9 cellular contexts compared by ENCODE assay signal in genomic region chrX:138756234-138756633, GRCh38. TPM values are rescaled to one million over a fixed set of nuclear protein-coding genes. Genes with fewer than 3 reads are reported as not detected.
DNase-seq lines count a peak whose midpoint lies in the region; ATAC-seq, FAIRE-seq and TF ChIP-seq lines count a peak whose summit lies in the region.
"Had no signal": no experiment of that assay in that cellular context is flagged by ENCODE, and none has a peak within 500 bp of the region (broad histone marks: within the 10 kb centered on the region; RNA-seq: fewer than 3 reads in every experiment).

No MANE protein-coding gene starts in this region.

- H3K9ac ChIP-seq in kidney (ENCODE audit: low read length in 2 of 2): no peak overlapping the region

- no peak for FAIRE-seq in kidney (lab: Jason Lieb, UNC)

- no peak overlapping the region for H3K27ac ChIP-seq in kidney (ENCODE audit: low read depth in 2 of 2, low read length in 2 of 2)
- no peak overlapping the region for H3K27ac ChIP-seq in upper lobe of left lung

- ATAC-seq in upper lobe of left lung (ENCODE audit: low FRiP score in 2 of 2) (peak; percentile 70 to 74), GM18858 (IDR thresholded peaks at IDR 0.05; ENCODE audit: unreplicated experiment) (no peak)

- TF ChIP-seq EP300 in upper lobe of left lung (IDR thresholded peaks at IDR 0.05): no peak

- peak; percentile 51 for TF ChIP-seq CTCF in astrocyte of the cerebellum (IDR thresholded peaks at IDR 0.05; ENCODE audit: low read depth, low read length, missing control alignments)
- TF ChIP-seq CTCF in kidney (IDR thresholded peaks at IDR 0.05; ENCODE audit: borderline replicate concordance, extremely low read depth, insufficient read depth): peak; percentile 41
- TF ChIP-seq CTCF in upper lobe of left lung (IDR thresholded peaks at IDR 0.05): no peak

- TF ChIP-seq POLR2A in upper lobe of left lung (IDR thresholded peaks at IDR 0.05): no peak

- H3K4me1 ChIP-seq in kidney (ENCODE audit: control insufficient read depth in 1 of 2, insufficient read depth in 1 of 2, low read depth in 1 of 2, low read length in 2 of 2): peaks cover 0 to 6% of the 10 kb centered on the region in 2 donors
- H3K4me1 ChIP-seq in upper lobe of left lung: no peaks in the 10 kb centered on the region

- intact Hi-C loops in kidney (cut with DNase I): no loop called here

- no peaks in the 10 kb centered on the region for H3K27me3 ChIP-seq in upper lobe of left lung

- H3K4me3 ChIP-seq in astrocyte of the cerebellum (ENCODE audit: low read depth, low read length) (no peak overlapping the region), kidney (ENCODE audit: low read length in 2 of 2) (no peak overlapping the region), upper lobe of left lung (no peak overlapping the region)

- no peaks in the 10 kb centered on the region for H3K9me3 ChIP-seq in kidney (ENCODE audit: control insufficient read depth in 1 of 2, low read length in 2 of 2)
- no peaks in the 10 kb centered on the region for H3K9me3 ChIP-seq in upper lobe of left lung

- in situ Hi-C loops in astrocyte of the cerebellum (cut with HindIII; ENCODE audit: low sequenced_read_pairs): no loop called here

- 3% methylated on average over 2 of the region's 2 CpGs; no CpG with 5 or more reads in 1 of the 2 donors for WGBS in upper lobe of left lung, 2 donors

- H3K36me3 ChIP-seq in kidney (ENCODE audit: control insufficient read depth in 1 of 2, insufficient read depth in 2 of 2, low read length in 2 of 2) (no peaks in the 10 kb centered on the region), upper lobe of left lung (no peaks in the 10 kb centered on the region)

- DNase-seq in NCI-H748 (lab: John Stamatoyannopoulos, UW; ENCODE audit: unreplicated experiment): peak; percentile 21
- no peak for DNase-seq in NCI-H748 treated with DMSO at 0.1 percent for 48 hours (lab: John Stamatoyannopoulos, UW)
- DNase-seq in astrocyte of the cerebellum (ENCODE audit: low read depth): peak; percentile 61
- peak; percentile 54 for DNase-seq in kidney
- no peak for DNase-seq in upper lobe of left lung
- DNase-seq in activated CD4-positive, alpha-beta T cell treated with anti-CD3 and anti-CD28 coated beads, Interleukin-2, amount 50 U/mL, for 1 hour: no peak
- DNase-seq in NCI-H446 treated with DMSO at 0.1 percent for 48 hours (lab: John Stamatoyannopoulos, UW): no peak
- DNase-seq: activated CD4-positive, alpha-beta T cell treated with anti-CD3 and anti-CD28 coated beads, Interleukin-2, amount 50 U/mL, for 4 hours had no signal

RNA-seq across cellular contexts. Expression of gene FGF13, which starts 44.7 kb away (rescaled TPM):
- total RNA-seq in kidney (16.6 TPM), upper lobe of left lung (1 to 10 TPM in 5 of 6 donors, under 1 TPM in 1; 0.22 to 2.5 (median 1.6) TPM)
- 9.2 TPM for polyA plus RNA-seq in kidney (ENCODE audit: insufficient read depth, low read depth, low replicate concordance)

Comparison
In these comparisons a context has a peak if more than half of its experiments do, and no peak if none do; other contexts are left out.
1. DNase-seq: peak in NCI-H748 (single experiment), astrocyte of the cerebellum (single experiment) and kidney (single experiment); none in NCI-H748 treated with DMSO at 0.1 percent for 48 hours (single experiment), upper lobe of left lung (0 of 2), activated CD4-positive, alpha-beta T cell treated with anti-CD3 and anti-CD28 coated beads, Interleukin-2, amount 50 U/mL, for 1 hour (single experiment) and NCI-H446 treated with DMSO at 0.1 percent for 48 hours (single experiment).
2. CTCF ChIP-seq: peak in astrocyte of the cerebellum (single experiment) and kidney (single experiment); none in upper lobe of left lung (0 of 6).